ENCODE assay signal across 23 cellular contexts in genomic region chr14:79732911-79733310, GRCh38.
DNase-seq lines count a peak whose midpoint lies in the region; TF ChIP-seq lines count a peak whose summit lies in the region.
"Had no signal": no experiment of that assay in that cellular context is flagged by ENCODE, and none has a peak within 500 bp of the region (broad histone marks: within the 10 kb centered on the region; RNA-seq: fewer than 3 reads in every experiment).

No MANE protein-coding gene starts in this region.

- H3K79me2 ChIP-seq in smooth muscle cell (ENCODE audit: low read depth), result no peaks in the 10 kb centered on the region

- H3K4me3 ChIP-seq in smooth muscle cell, result no peak overlapping the region
- H3K4me3 ChIP-seq: coronary artery, tibial nerve had no signal

- H3K9me3 ChIP-seq in smooth muscle cell (replicated peaks; ENCODE audit: low read depth), result peaks cover 12% of the 10 kb centered on the region

- H3K9ac ChIP-seq in smooth muscle cell (ENCODE audit: low read depth), result no peak overlapping the region

- no peak overlapping the region for H3K27ac ChIP-seq in smooth muscle cell (ENCODE audit: low read depth)
- H3K27ac ChIP-seq: coronary artery, tibial nerve had no signal

- H3K4me2 ChIP-seq in smooth muscle cell, result peak overlapping the region; percentile 38

- DNase-seq in GM03348 (ENCODE audit: low spot score), result peak; percentile 61
- DNase-seq in amniotic epithelial cell (ENCODE audit: low read depth), result peak; percentile 8
- DNase-seq in fibroblast of peridontal ligament (ENCODE audit: extremely low read depth), result peak; percentile 66
- DNase-seq in smooth muscle cell (lab: John Stamatoyannopoulos, UW; ENCODE audit: unreplicated experiment), result no peak
- DNase-seq in activated T-cell treated with anti-CD3 and anti-CD28 coated beads, Interleukin-2, amount 50 U/mL, for 24 hours, result no peak
- DNase-seq in stimulated activated CD4-positive, alpha-beta T cell treated with anti-CD3 and anti-CD28 coated beads, Interleukin-2, amount 100 ng/mL, for 48 hours, result no peak
- DNase-seq in NCI-H1417 (lab: John Stamatoyannopoulos, UW), result no peak
- DNase-seq: activated CD4-positive, alpha-beta T cell treated with anti-CD3 and anti-CD28 coated beads, Interleukin-2, amount 10 ng/mL, durations not matched to agents 24 days and 14 days; activated naive CD4-positive, alpha-beta T cell; activated T-cell treated with anti-CD3 and anti-CD28 coated beads, Interleukin-2, amount 50 U/mL, for 4 hours; CD4-positive, CD25-positive, alpha-beta regulatory T cell; effector memory CD4-positive, alpha-beta T cell; erythroblast; natural killer cell; NCI-H1048; NCI-H1694 treated with DMSO at 0.1 percent for 48 hours; NCI-H2171; NCI-H524 treated with DMSO at 0.1 percent for 48 hours; NK-92 treated with Interleukin-12 subunit alpha and Interleukin-12 subunit beta, amount 100 ng/mL, for 24 hours; SHP77; T1000 had no signal

- no peaks in the 10 kb centered on the region for H3K36me3 ChIP-seq in smooth muscle cell (ENCODE audit: low read depth)

- no peaks in the 10 kb centered on the region for H3F3A ChIP-seq in smooth muscle cell (ENCODE audit: low read depth)

- H2AFZ ChIP-seq in smooth muscle cell (ENCODE audit: low read depth), result no peak overlapping the region

- H3K27me3 Mint-ChIP-seq in activated T-cell treated with anti-CD3 and anti-CD28 coated beads, Interleukin-2, amount 50 U/mL, for 24 hours, result no peaks in the 10 kb centered on the region
- H3K27me3 Mint-ChIP-seq: activated CD4-positive, alpha-beta T cell treated with anti-CD3 and anti-CD28 coated beads, Interleukin-2, amount 10 ng/mL, durations not matched to agents 24 days and 14 days; CD4-positive, CD25-positive, alpha-beta regulatory T cell had no signal

- H3K27me3 ChIP-seq in smooth muscle cell (ENCODE audit: low read depth), result no peaks in the 10 kb centered on the region
- H3K27me3 ChIP-seq: tibial nerve had no signal

- H3K4me3 Mint-ChIP-seq in activated T-cell treated with anti-CD3 and anti-CD28 coated beads, Interleukin-2, amount 50 U/mL, for 24 hours, result no peak overlapping the region
- H3K4me3 Mint-ChIP-seq: activated CD4-positive, alpha-beta T cell treated with anti-CD3 and anti-CD28 coated beads, Interleukin-2, amount 10 ng/mL, durations not matched to agents 24 days and 14 days; activated T-cell treated with anti-CD3 and anti-CD28 coated beads, Interleukin-2, amount 50 U/mL, for 4 hours; CD4-positive, CD25-positive, alpha-beta regulatory T cell; natural killer cell had no signal

- peaks cover 9% of the 10 kb centered on the region for H3K4me1 Mint-ChIP-seq in activated T-cell treated with anti-CD3 and anti-CD28 coated beads, Interleukin-2, amount 50 U/mL, for 24 hours (ENCODE audit: low read depth)
- H3K4me1 Mint-ChIP-seq: activated CD4-positive, alpha-beta T cell treated with anti-CD3 and anti-CD28 coated beads, Interleukin-2, amount 10 ng/mL, durations not matched to agents 24 days and 14 days; CD4-positive, CD25-positive, alpha-beta regulatory T cell; natural killer cell had no signal

- no peaks in the 10 kb centered on the region for H3K4me1 ChIP-seq in smooth muscle cell (ENCODE audit: low read depth)

- peaks cover 9% of the 10 kb centered on the region for H3K9me3 Mint-ChIP-seq in activated T-cell treated with anti-CD3 and anti-CD28 coated beads, Interleukin-2, amount 50 U/mL, for 24 hours

- no peaks in the 10 kb centered on the region for H3K36me3 Mint-ChIP-seq in activated T-cell treated with anti-CD3 and anti-CD28 coated beads, Interleukin-2, amount 50 U/mL, for 24 hours (ENCODE audit: low read depth)
- H3K36me3 Mint-ChIP-seq: CD4-positive, CD25-positive, alpha-beta regulatory T cell; natural killer cell had no signal

- no peak for TF ChIP-seq CTCF in smooth muscle cell (IDR thresholded peaks at IDR 0.05; ENCODE audit: borderline replicate concordance, insufficient read depth, poor library complexity, severe bottlenecking)

- no peak overlapping the region for H3K27ac Mint-ChIP-seq in activated T-cell treated with anti-CD3 and anti-CD28 coated beads, Interleukin-2, amount 50 U/mL, for 24 hours
- H3K27ac Mint-ChIP-seq: activated CD4-positive, alpha-beta T cell treated with anti-CD3 and anti-CD28 coated beads, Interleukin-2, amount 10 ng/mL, durations not matched to agents 24 days and 14 days; CD4-positive, CD25-positive, alpha-beta regulatory T cell; natural killer cell had no signal

- WGBS in smooth muscle cell (ENCODE audit: low lambda C conversion rate), result 59% methylated on average over 2 of the region's 2 CpGs

- no peaks in the 10 kb centered on the region for H4K20me1 ChIP-seq in smooth muscle cell (ENCODE audit: low read depth)

Comparison
In these comparisons a context has a peak if more than half of its experiments do, and no peak if none do; other contexts are left out.
1. DNase-seq: peak in GM03348 (single experiment), amniotic epithelial cell (single experiment) and fibroblast of peridontal ligament (single experiment); none in smooth muscle cell (single experiment), activated T-cell treated with anti-CD3 and anti-CD28 coated beads, Interleukin-2, amount 50 U/mL, for 24 hours (single experiment), stimulated activated CD4-positive, alpha-beta T cell treated with anti-CD3 and anti-CD28 coated beads, Interleukin-2, amount 100 ng/mL, for 48 hours (0 of 2) and NCI-H1417 (0 of 3).